25 cellular contexts compared by ENCODE assay signal in genomic region chr10:60911715-60912114, GRCh38. TPM values are rescaled to one million over a fixed set of nuclear protein-coding genes. Genes with fewer than 3 reads are reported as not detected.
DNase-seq lines count a peak whose midpoint lies in the region; ATAC-seq, FAIRE-seq and TF ChIP-seq lines count a peak whose summit lies in the region.
"Had no signal": no experiment of that assay in that cellular context is flagged by ENCODE, and none has a peak within 500 bp of the region (broad histone marks: within the 10 kb centered on the region; RNA-seq: fewer than 3 reads in every experiment).

No MANE protein-coding gene starts in this region.

- no peak overlapping the region for H3K4me2 ChIP-seq in HepG2 (ENCODE audit: low read depth, low read length)

- H3K4me1 ChIP-seq in right atrium auricular region (peaks cover 0 to 82% of the 10 kb centered on the region in 2 donors), HepG2 (ENCODE audit: insufficient read depth, low read length) (peaks cover 10% of the 10 kb centered on the region), skeletal muscle tissue (ENCODE audit: control insufficient read depth in 3 of 3, insufficient read depth in 3 of 3, low read length in 3 of 3) (peaks cover 40 to 63% (median 52%) of the 10 kb centered on the region in 3 donors)
- H3K4me1 ChIP-seq: BE2C had no signal

- in situ Hi-C loops in HepG2 (cut with HindIII; ENCODE audit: extremely low pct_ligation_motif_present, low pct_unique_long_range_greater_than_20kb) = no loop called here

- no peak for FAIRE-seq in HepG2 (lab: Jason Lieb, UNC)
- FAIRE-seq: GM19239, H54 had no signal

- H3K79me2 ChIP-seq in HepG2 (ENCODE audit: insufficient read depth, low read length) = no peaks in the 10 kb centered on the region

- DNase-seq in right atrium auricular region (ENCODE audit: low spot score) (no peak), cardiac septum (ENCODE audit: low spot score) (no peak), HepG2 (ENCODE audit: low spot score) (no peak), SW480 (ENCODE audit: low spot score) (no peak)
- DNase-seq: 8988T; ACHN; BE2C; CD4-positive, CD25-positive, alpha-beta regulatory T cell; DMS153; DND-41; NCI-H1048; NCI-H1417; NCI-H1694 treated with DMSO at 0.1 percent for 48 hours; NCI-H2081; NCI-H2227 treated with DMSO at 0.1 percent for 48 hours; NCI-H526 treated with DMSO at 0.1 percent for 48 hours; Right ventricle myocardium superior; RPMI8226 had no signal

- intact Hi-C loops in cardiac septum (cut with DNase I) = no loop called here
- intact Hi-C loops in HepG2 (cut with micrococcal nuclease; ENCODE audit: unreplicated experiment) = no loop called here

- no TSS peak for BruUV-seq in HepG2 (replicated peaks; lab: Mats Ljungman, UMichigan)

- H4K20me1 ChIP-seq in HepG2 (ENCODE audit: insufficient read depth, low read length) = no peaks in the 10 kb centered on the region

- ATAC-seq in HepG2 (no peak), HG02885 (IDR thresholded peaks at IDR 0.05; ENCODE audit: poor library complexity, unreplicated experiment) (no peak), HG03045 (IDR thresholded peaks at IDR 0.05; ENCODE audit: unreplicated experiment) (no peak), HG02642 (IDR thresholded peaks at IDR 0.05; ENCODE audit: poor library complexity, unreplicated experiment) (no peak)

- H2AFZ ChIP-seq in HepG2 (ENCODE audit: low read length) = no peak overlapping the region

- no peak for TF ChIP-seq CTCF in right atrium auricular region (IDR thresholded peaks at IDR 0.05)
- no peak for TF ChIP-seq CTCF in HepG2 (CRISPR knock-in tag; IDR thresholded peaks at IDR 0.05)

- 96% methylated on average over 5 of the region's 5 CpGs for WGBS in HepG2 (ENCODE audit: low lambda C conversion rate)

- H3K27me3 ChIP-seq in right atrium auricular region (no peaks in the 10 kb centered on the region), HepG2 (ENCODE audit: control insufficient read depth in 1 of 2, insufficient read depth in 2 of 2, low read length in 2 of 2) (no peaks in the 10 kb centered on the region), skeletal muscle tissue (ENCODE audit: control insufficient read depth in 3 of 3, insufficient read depth in 3 of 3, low read length in 3 of 3) (no peaks in the 10 kb centered on the region)
- H3K27me3 ChIP-seq: BE2C, SJSA1 had no signal

- TF ChIP-seq EP300 in HepG2 (IDR thresholded peaks at IDR 0.05; ENCODE audit: low read depth in 2 of 2, low read length in 2 of 2) (no peak), HepG2 (CRISPR knock-in tag; IDR thresholded peaks at IDR 0.05; ENCODE audit: borderline replicate concordance) (no peak)

- no peak for TF ChIP-seq RAD21 in HepG2 (CRISPR knock-in tag; IDR thresholded peaks at IDR 0.05)

- no peaks in the 10 kb centered on the region for H3K36me3 ChIP-seq in right atrium auricular region
- H3K36me3 ChIP-seq in HepG2 (replicated peaks in 1 of 2; ENCODE audit: control insufficient read depth in 1 of 2, insufficient read depth in 2 of 2, low read length in 2 of 2) = peaks cover 12 to 38% of the 10 kb centered on the region in 2 experiments
- H3K36me3 ChIP-seq in skeletal muscle tissue (ENCODE audit: control insufficient read depth in 3 of 3, insufficient read depth in 3 of 3, low read length in 3 of 3) = peaks cover 6 to 21% (median 10%) of the 10 kb centered on the region in 3 donors
- H3K36me3 ChIP-seq: BE2C had no signal

- CTCF ChIA-PET in HepG2 (lab: Yijun Ruan, JAX; ENCODE audit: low intra/inter-chr PET ratio, low total read pairs) = no interaction called here

- no peak for TF ChIP-seq POLR2A in HepG2 (IDR thresholded peaks at IDR 0.05; ENCODE audit: insufficient read depth in 1 of 2, low read depth in 2 of 2, low read length in 2 of 2)

- POLR2A ChIA-PET in HepG2 (lab: Yijun Ruan, JAX) = no interaction called here

- no peak overlapping the region for H3K4me3 ChIP-seq in right atrium auricular region
- no peak overlapping the region for H3K4me3 ChIP-seq in HepG2 (replicated peaks in 1 of 3; ENCODE audit: insufficient read depth in 1 of 3, low read depth in 2 of 3, low read length in 3 of 3)
- H3K4me3 ChIP-seq in skeletal muscle tissue (ENCODE audit: low read length in 3 of 3) = no peak overlapping the region
- H3K4me3 ChIP-seq: SJSA1 had no signal

- H3K9me3 ChIP-seq in right atrium auricular region (no peaks in the 10 kb centered on the region), HepG2 (ENCODE audit: low read length) (no peaks in the 10 kb centered on the region), skeletal muscle tissue (ENCODE audit: control insufficient read depth in 3 of 3, low read length in 3 of 3) (no peaks in the 10 kb centered on the region)
- H3K9me3 ChIP-seq: BE2C, SJSA1 had no signal

- H3K27ac ChIP-seq in right atrium auricular region (peak overlapping the region; percentile 54 to 76), HepG2 (ENCODE audit: extremely low read length, insufficient read depth, low read length) (no peak overlapping the region), skeletal muscle tissue (ENCODE audit: low read depth, low read length) (peak overlapping the region; percentile 54)
- H3K27ac ChIP-seq: SJSA1 had no signal

- no peak overlapping the region for H3K9ac ChIP-seq in HepG2 (ENCODE audit: insufficient read depth, low read depth, low read length)
- no peak overlapping the region for H3K9ac ChIP-seq in skeletal muscle tissue (ENCODE audit: low read depth in 1 of 3, low read length in 3 of 3)

TF ChIP-seq in HepG2, 621 proteins besides CTCF, POLR2A, EP300 and RAD21:
- TF ChIP-seq ZNF513 (CRISPR knock-in tag; conservative IDR thresholded peaks at IDR 0.05) = no peak
- TF ChIP-seq GFI1 (CRISPR knock-in tag; IDR thresholded peaks at IDR 0.05; ENCODE audit: borderline replicate concordance) = no peak
- no peak for TF ChIP-seq TSC22D2 (CRISPR knock-in tag; IDR thresholded peaks at IDR 0.05; ENCODE audit: borderline replicate concordance)
- no peak for TF ChIP-seq EHMT2 (IDR thresholded peaks at IDR 0.05; ENCODE audit: borderline replicate concordance, low read depth, low read length)
- no peak for TF ChIP-seq CERS6 (CRISPR knock-in tag; IDR thresholded peaks at IDR 0.05)
- peak; percentile 17; the same call in 1 of the 2 replicates for TF ChIP-seq CEBPB (IDR thresholded peaks at IDR 0.05; ENCODE audit: borderline replicate concordance, low read depth, low read length)

RNA-seq across cellular contexts. Expression of gene RHOBTB1, which starts 32.3 kb away (rescaled TPM):
- 10 to 100 TPM; 13.2 to 16.8 TPM for total RNA-seq in right atrium auricular region
- total RNA-seq in cardiac septum = 16.3 TPM
- total RNA-seq in HepG2 (2016; rRNA removed; fragmentation: Illumina TruSeq; extraction: Trizol) = 59.5 and 80.6 TPM in 2 replicates
- 7.7 and 10.8 TPM in 2 replicates for total RNA-seq in HepG2 (2016; cell fraction: cytosol; rRNA removed; fragmentation: Illumina TruSeq; extraction: Trizol; ENCODE audit: low read depth)
- total RNA-seq in HepG2 (2016; cell fraction: insoluble cytoplasmic fraction; rRNA removed; fragmentation: Illumina TruSeq; extraction: Trizol) = 59.9 and 79.4 TPM in 2 replicates
- total RNA-seq in HepG2 (2016; cell fraction: membrane; rRNA removed; fragmentation: Illumina TruSeq; extraction: Trizol) = 31.0 and 34.2 TPM in 2 replicates
- 53.4 and 63.5 TPM in 2 replicates for total RNA-seq in HepG2 (2016; cell fraction: nucleus; rRNA removed; fragmentation: Illumina TruSeq; extraction: Trizol)
- 13.0 and 18.8 TPM in 2 replicates for polyA plus RNA-seq in HepG2 (2011; rRNA removed)
- 11.3 and 11.5 TPM in 2 replicates for polyA plus RNA-seq in HepG2 (2011; cell fraction: cytosol; rRNA removed)
- 27.3 and 37.7 TPM in 2 replicates for polyA plus RNA-seq in HepG2 (2011; cell fraction: nucleus; rRNA removed)
- polyA plus RNA-seq in HepG2 (2012) = 10.7 and 10.9 TPM in 2 replicates
- 4.3 and 4.9 TPM in 2 replicates for polyA plus RNA-seq in HepG2 (2016; cell fraction: cytosol; fragmentation: Illumina TruSeq; extraction: Trizol; ENCODE audit: low read depth)
- polyA plus RNA-seq in HepG2 (2016; cell fraction: insoluble cytoplasmic fraction; fragmentation: Illumina TruSeq; extraction: Trizol; ENCODE audit: low read depth) = 57.8 and 61.6 TPM in 2 replicates
- polyA plus RNA-seq in HepG2 (2016; cell fraction: membrane; fragmentation: Illumina TruSeq; extraction: Trizol; ENCODE audit: low read depth) = 14.8 and 14.9 TPM in 2 replicates
- 58.3 and 64.1 TPM in 2 replicates for polyA plus RNA-seq in HepG2 (2016; cell fraction: nucleus; fragmentation: Illumina TruSeq; extraction: Trizol; ENCODE audit: insufficient read depth, low read depth)
- polyA minus RNA-seq in HepG2 (2011; rRNA and poly(A)+ RNA removed; ENCODE audit: low replicate concordance) = 19.3 and 21.6 TPM in 2 replicates
- polyA minus RNA-seq in HepG2 (2011; cell fraction: cytosol; rRNA and poly(A)+ RNA removed) = 8.8 and 15.0 TPM in 2 replicates
- 37.7 and 46.2 TPM in 2 replicates for polyA minus RNA-seq in HepG2 (2011; cell fraction: nucleus; rRNA and poly(A)+ RNA removed)
- 29.2 TPM for total RNA-seq in skeletal muscle tissue
- polyA plus RNA-seq: CD4-positive, CD25-positive, alpha-beta regulatory T cell had no signal
